In genomic region chr3:40267940-40268707, GRCh38 we compare ENCODE assay signal across 1 cellular context.
TF ChIP-seq lines count a peak whose summit lies in the region.

No MANE protein-coding gene starts in this region.

TF ChIP-seq in WTC11, 78 proteins besides CTCF, POLR2A, EP300 and RAD21 (continued from another document):
- TF ChIP-seq NFYB (CRISPR knock-in tag; conservative IDR thresholded peaks at IDR 0.05; ENCODE audit: low read depth) (no peak), KAT7 (CRISPR knock-in tag; IDR thresholded peaks at IDR 0.05; ENCODE audit: borderline replicate concordance) (no peak), OVOL2 (CRISPR knock-in tag; IDR thresholded peaks at IDR 0.05; ENCODE audit: borderline replicate concordance) (no peak), TP53 (CRISPR knock-in tag; IDR thresholded peaks at IDR 0.05) (no peak), ZNF121 (CRISPR knock-in tag; IDR thresholded peaks at IDR 0.05) (no peak), ELF4 (CRISPR knock-in tag; IDR thresholded peaks at IDR 0.05; ENCODE audit: low read depth) (no peak), CREB1 (CRISPR knock-in tag; IDR thresholded peaks at IDR 0.05) (no peak), FOXP4 (CRISPR knock-in tag; IDR thresholded peaks at IDR 0.05) (no peak), ZNF263 (CRISPR knock-in tag; IDR thresholded peaks at IDR 0.05; ENCODE audit: low read depth) (no peak)
